Comparison of ENCODE assay signal across 25 cellular contexts in the genomic region with DNA sequence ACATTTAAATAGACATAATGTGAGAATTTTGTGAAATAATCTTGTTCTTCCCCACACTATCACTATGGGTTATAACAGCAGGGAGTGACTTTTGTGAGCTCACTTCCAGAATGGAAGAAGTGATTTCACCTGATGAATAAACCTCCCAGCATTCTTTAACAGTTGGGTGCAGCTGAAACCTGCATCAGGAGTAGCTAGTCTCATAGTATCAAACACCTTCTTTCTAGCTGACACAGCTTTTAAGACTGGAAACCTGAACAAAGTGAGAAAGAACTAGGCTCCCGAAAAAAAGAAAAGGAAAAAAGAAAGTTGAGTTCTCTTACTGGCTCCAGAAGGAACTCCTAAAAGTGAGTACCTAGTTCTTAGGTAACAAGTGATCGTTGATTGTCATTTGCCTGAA.
A peak's percentile ranks its signal among the peaks of the same experiment; 100 is the strongest.
DNase-seq lines count a peak whose midpoint lies in the region; ATAC-seq, FAIRE-seq and TF ChIP-seq lines count a peak whose summit lies in the region.
"Had no signal": no experiment of that assay in that cellular context is flagged by ENCODE, and none has a peak within 500 bp of the region (broad histone marks: within the 10 kb centered on the region; RNA-seq: fewer than 3 reads in every experiment).

No MANE protein-coding gene starts in this region.

- TF ChIP-seq CTCF in mammary epithelial cell (conservative IDR thresholded peaks at IDR 0.05 in 1 of 2, IDR thresholded peaks at IDR 0.05 in 1 of 2; ENCODE audit: extremely low read depth in 1 of 2, insufficient read depth in 1 of 2, low read depth in 1 of 2, low read length in 2 of 2) (no peak), breast epithelium (IDR thresholded peaks at IDR 0.05) (no peak), K562 (IDR thresholded peaks at IDR 0.05 in 2 of 3, conservative IDR thresholded peaks at IDR 0.05 in 1 of 3; ENCODE audit: insufficient read depth in 2 of 3, low read depth in 1 of 3, low read length in 3 of 3) (no peak), testis (IDR thresholded peaks at IDR 0.05) (no peak)

- no peak for TF ChIP-seq RAD21 in K562 (CRISPR knock-in tag; conservative IDR thresholded peaks at IDR 0.05 in 1 of 2, IDR thresholded peaks at IDR 0.05 in 1 of 2)

- H3K9me3 ChIP-seq in mammary epithelial cell (replicated peaks; ENCODE audit: insufficient read depth, low read length) (no peaks in the 10 kb centered on the region), breast epithelium (no peaks in the 10 kb centered on the region), K562 (replicated peaks; ENCODE audit: control insufficient read depth, insufficient read depth, low read depth, low read length) (no peaks in the 10 kb centered on the region), testis (no peaks in the 10 kb centered on the region)
- H3K9me3 ChIP-seq: BE2C, SJSA1 had no signal

- H3K4me2 ChIP-seq in mammary epithelial cell (ENCODE audit: insufficient read depth, low read depth, low read length) = no peak overlapping the region
- H3K4me2 ChIP-seq in K562 (ENCODE audit: insufficient read depth, low read length) = no peak overlapping the region

- peak; percentile 10 for DNase-seq in mammary epithelial cell
- no peak for DNase-seq in breast epithelium (ENCODE audit: low spot score in 2 of 2)
- DNase-seq in K562 (ENCODE audit: extremely low read depth in 1 of 4, low spot score in 3 of 4) = no peak
- peak; percentile 15 for DNase-seq in kidney glomerular epithelial cell (lab: John Stamatoyannopoulos, UW)
- no peak for DNase-seq in left lobe of liver (ENCODE audit: low spot score)
- DNase-seq in testis = no peak
- DNase-seq in ureter (ENCODE audit: low spot score) = no peak
- DNase-seq: 8988T, ACHN, BE2C, DMS153, GOT3, KBM-7, NCI-H1105 treated with DMSO at 0.1 percent for 48 hours, NCI-H146, NCI-H1930, NCI-H2107, NCI-H524, NCI-H748 treated with DMSO at 0.1 percent for 48 hours, PC-3 had no signal

- WGBS in mammary epithelial cell (ENCODE audit: low coverage, missing lambda C conversion rate) = 83% methylated on average over 2 of the region's 2 CpGs
- WGBS in K562 (ENCODE audit: insufficient coverage, low coverage, missing lambda C conversion rate) = 0% methylated on average over 2 of the region's 2 CpGs
- 72 to 76% methylated on average over 2 of the region's 2 CpGs for WGBS in testis, 2 donors

- no peak for TF ChIP-seq POLR2A in breast epithelium (IDR thresholded peaks at IDR 0.05)
- TF ChIP-seq POLR2A in K562 (conservative IDR thresholded peaks at IDR 0.05) = no peak
- TF ChIP-seq POLR2A in testis (IDR thresholded peaks at IDR 0.05) = no peak

- no peak overlapping the region for H3K9ac ChIP-seq in mammary epithelial cell (ENCODE audit: insufficient read depth, low read length)
- no peak overlapping the region for H3K9ac ChIP-seq in K562 (ENCODE audit: insufficient read depth in 1 of 2, low read depth in 2 of 2, low read length in 2 of 2)

- H3K79me2 ChIP-seq in mammary epithelial cell (ENCODE audit: insufficient read depth, low read length) = no peaks in the 10 kb centered on the region
- H3K79me2 ChIP-seq in K562 (ENCODE audit: control insufficient read depth, insufficient read depth, low read length) = no peaks in the 10 kb centered on the region

- no peaks in the 10 kb centered on the region for H3K4me1 ChIP-seq in mammary epithelial cell (ENCODE audit: insufficient read depth, low read length)
- no peaks in the 10 kb centered on the region for H3K4me1 ChIP-seq in breast epithelium
- no peaks in the 10 kb centered on the region for H3K4me1 ChIP-seq in K562 (replicated peaks in 1 of 2; ENCODE audit: control insufficient read depth in 2 of 2, insufficient read depth in 2 of 2, low read length in 2 of 2)
- H3K4me1 ChIP-seq in testis = no peaks in the 10 kb centered on the region
- H3K4me1 ChIP-seq: SJSA1 had no signal

- no peaks in the 10 kb centered on the region for H3K36me3 ChIP-seq in mammary epithelial cell (ENCODE audit: insufficient read depth, low read length)
- no peaks in the 10 kb centered on the region for H3K36me3 ChIP-seq in breast epithelium
- no peaks in the 10 kb centered on the region for H3K36me3 ChIP-seq in K562 (ENCODE audit: control insufficient read depth, insufficient read depth, low read length)
- H3K36me3 ChIP-seq in testis (ENCODE audit: low read depth, missing control alignments) = no peaks in the 10 kb centered on the region
- H3K36me3 ChIP-seq: BE2C, SJSA1 had no signal

- no peaks in the 10 kb centered on the region for H4K20me1 ChIP-seq in mammary epithelial cell (ENCODE audit: insufficient read depth, low read length)
- H4K20me1 ChIP-seq in K562 (replicated peaks; ENCODE audit: control insufficient read depth, insufficient read depth, low read length) = no peaks in the 10 kb centered on the region

- no peak overlapping the region for H3K27ac ChIP-seq in mammary epithelial cell (ENCODE audit: insufficient read depth, low read depth, low read length)
- no peak overlapping the region for H3K27ac ChIP-seq in breast epithelium
- H3K27ac ChIP-seq in K562 (ENCODE audit: extremely low read depth, low read depth, low read length) = no peak overlapping the region
- H3K27ac ChIP-seq in testis = no peak overlapping the region
- H3K27ac ChIP-seq: SJSA1 had no signal

- POLR2A ChIA-PET in K562 (lab: Yijun Ruan, JAX) = no interaction called here

- no peak overlapping the region for H2AFZ ChIP-seq in mammary epithelial cell (ENCODE audit: low read depth, low read length)
- no peak overlapping the region for H2AFZ ChIP-seq in K562 (ENCODE audit: low read depth, low read length)

- ATAC-seq in K562 (no peak), SK-N-SH treated with all-trans-retinoic acid at 6 μM for 48 hours (no peak), left lobe of liver (no peak)
- ATAC-seq: HepG2, PC-3, Right ventricle myocardium inferior had no signal

- FAIRE-seq in K562 (lab: Jason Lieb, UNC) = no peak
- FAIRE-seq: G401.6, HepG2 had no signal

- no peaks in the 10 kb centered on the region for H3K9me1 ChIP-seq in K562 (ENCODE audit: control insufficient read depth, insufficient read depth, low read length)

- no peak overlapping the region for H3K4me3 ChIP-seq in mammary epithelial cell (replicated peaks in 1 of 3; ENCODE audit: insufficient read depth in 1 of 3, low read depth in 2 of 3, low read length in 3 of 3)
- no peak overlapping the region for H3K4me3 ChIP-seq in breast epithelium
- H3K4me3 ChIP-seq in K562 = no peak overlapping the region
- no peak overlapping the region for H3K4me3 ChIP-seq in testis
- H3K4me3 ChIP-seq: SJSA1 had no signal

- CTCF ChIA-PET in mammary epithelial cell (lab: Charles Lee; ENCODE audit: low non-redundant PET) = no interaction called here
- CTCF ChIA-PET in K562 (lab: Yijun Ruan, JAX; ENCODE audit: low intra/inter-chr PET ratio) = no interaction called here

- dilution Hi-C loops in mammary epithelial cell (cut with HindIII; ENCODE audit: low sequenced_read_pairs) = no loop called here

- H3K27me3 ChIP-seq in mammary epithelial cell (ENCODE audit: insufficient read depth, low read length) (no peaks in the 10 kb centered on the region), breast epithelium (no peaks in the 10 kb centered on the region), K562 (ENCODE audit: control insufficient read depth in 2 of 2, insufficient read depth in 2 of 2, low read length in 2 of 2) (no peaks in the 10 kb centered on the region), testis (no peaks in the 10 kb centered on the region)
- H3K27me3 ChIP-seq: BE2C, SJSA1 had no signal

- in situ Hi-C loops in mammary epithelial cell (cut with MboI; ENCODE audit: low sequenced_read_pairs in 2 of 2) = no loop called here
- in situ Hi-C loops in K562 (cut with MboI) = no loop called here

- BruUV-seq in mammary epithelial cell (replicated peaks; lab: Mats Ljungman, UMichigan) = no TSS peak
- no TSS peak for BruUV-seq in K562 (replicated peaks; lab: Mats Ljungman, UMichigan)

- intact Hi-C loops in mammary epithelial cell (cut with micrococcal nuclease) = no loop called here
- intact Hi-C loops in breast epithelium (cut with DNase I; ENCODE audit: low total_unique reads) = no loop called here
- intact Hi-C loops in K562 (cut with micrococcal nuclease) = no loop called here
- intact Hi-C loops in testis (cut with DNase I; ENCODE audit: low total_unique reads) = no loop called here

- TF ChIP-seq EP300 in K562 (IDR thresholded peaks at IDR 0.05; ENCODE audit: low read length) = no peak

TF ChIP-seq in K562, 482 proteins besides CTCF, POLR2A, EP300 and RAD21:
- TF ChIP-seq SAFB (IDR thresholded peaks at IDR 0.05; ENCODE audit: borderline replicate concordance, low read depth, low read length) (no peak), ZNF316 (IDR thresholded peaks at IDR 0.05) (peak; percentile 31; the same call in 1 of the 2 replicates)

TF ChIP-seq in SK-N-SH treated with all-trans-retinoic acid at 6 μM for 48 hours, 23 proteins besides CTCF, POLR2A, EP300 and RAD21:
- no peak for TF ChIP-seq TCF4 (CRISPR knock-in tag; IDR thresholded peaks at IDR 0.05; ENCODE audit: borderline replicate concordance)
- TF ChIP-seq TOX (CRISPR knock-in tag; IDR thresholded peaks at IDR 0.05; ENCODE audit: borderline replicate concordance) = no peak

Comparison
In these comparisons a context has a peak if more than half of its experiments do, and no peak if none do; other contexts are left out.
1. DNase-seq: peak in mammary epithelial cell (single experiment) and kidney glomerular epithelial cell (single experiment); none in breast epithelium (0 of 2), K562 (0 of 4), left lobe of liver (single experiment), testis (single experiment) and ureter (single experiment).